In genomic region chr19:4343845-4344713, GRCh38 we compare ENCODE assay signal across 1 cellular context.
TF ChIP-seq lines count a peak whose summit lies in the region.

No MANE protein-coding gene starts in this region.

TF ChIP-seq in GM23338, 12 proteins besides CTCF, POLR2A, EP300 and RAD21 (continued from another document):
- TF ChIP-seq ZNF462 (CRISPR knock-in tag; IDR thresholded peaks at IDR 0.05) (no peak), EZH2phosphoT487 (IDR thresholded peaks at IDR 0.05; ENCODE audit: unreplicated experiment) (no peak), NANOG (IDR thresholded peaks at IDR 0.05; ENCODE audit: borderline replicate concordance) (no peak), POLR2AphosphoS5 (IDR thresholded peaks at IDR 0.05; ENCODE audit: low read depth) (no peak), ETS1 (IDR thresholded peaks at IDR 0.05) (no peak), EZH2 (IDR thresholded peaks at IDR 0.05; ENCODE audit: low read depth, unreplicated experiment) (no peak), ZNF114 (CRISPR knock-in tag; IDR thresholded peaks at IDR 0.05) (no peak)
TF ChIP-seq in GM23338: peak in this region for 0.
